ENCODE assay signal across 8 cellular contexts in genomic region chr4:152106113-152106763, GRCh38.
DNase-seq lines count a peak whose midpoint lies in the region; ATAC-seq and TF ChIP-seq lines count a peak whose summit lies in the region.

No MANE protein-coding gene starts in this region.

- H3K27ac Mint-ChIP-seq in effector memory CD8-positive, alpha-beta T cell: peak overlapping the region; percentile 93 to 99

- H3K36me3 Mint-ChIP-seq in effector memory CD8-positive, alpha-beta T cell (ENCODE audit: insufficient read depth): peaks cover 6% of the 10 kb centered on the region

- H3K36me3 ChIP-seq in DND-41 (ENCODE audit: insufficient read depth, low read length) (no peaks in the 10 kb centered on the region), PC-9 (ENCODE audit: low read depth) (no peaks in the 10 kb centered on the region), mesodermal cell (ENCODE audit: control insufficient read depth, insufficient read depth, low read length) (no peaks in the 10 kb centered on the region)

- CTCF ChIA-PET in PC-9 (lab: Charles Lee): interaction anchor here (0.7 kb wide), 1 partner anchor 977 kb away, joined by 3 read pairs; no protein-coding TSS in a partner anchor

- ATAC-seq in DND-41 (ENCODE audit: insufficient read depth, low read depth): peak; percentile 61; the same call in 2 of the 3 replicates
- ATAC-seq in effector memory CD8-positive, alpha-beta T cell (replicated peaks): peak; percentile 37
- ATAC-seq in GM18502 (IDR thresholded peaks at IDR 0.05; ENCODE audit: poor library complexity, unreplicated experiment): no peak
- no peak for ATAC-seq in GM18868 (IDR thresholded peaks at IDR 0.05; ENCODE audit: unreplicated experiment)
- no peak for ATAC-seq in HG03457 (IDR thresholded peaks at IDR 0.05; ENCODE audit: unreplicated experiment)

- no peaks in the 10 kb centered on the region for H3K27me3 Mint-ChIP-seq in effector memory CD8-positive, alpha-beta T cell

- peak overlapping the region; percentile 42 to 67 for H3K4me3 Mint-ChIP-seq in effector memory CD8-positive, alpha-beta T cell

- WGBS in mesodermal cell (ENCODE audit: insufficient coverage in 2 of 2), 2 experiments: 65% methylated on average over 4 of the region's 6 CpGs; no CpG with 5 or more reads in 1 of the 2 experiments

- H4K20me1 ChIP-seq in DND-41 (ENCODE audit: insufficient read depth, low read length) (no peaks in the 10 kb centered on the region), PC-9 (ENCODE audit: insufficient read depth) (no peaks in the 10 kb centered on the region)

- no TSS peak for BruUV-seq in PC-9 (replicated peaks; lab: Mats Ljungman, UMichigan)

- no peaks in the 10 kb centered on the region for H3K79me2 ChIP-seq in DND-41 (ENCODE audit: insufficient read depth, low read length)
- H3K79me2 ChIP-seq in PC-9 (ENCODE audit: low read depth): no peaks in the 10 kb centered on the region

- POLR2A ChIA-PET in PC-9 (lab: Charles Lee; ENCODE audit: unreplicated experiment): no interaction called here

- no peak overlapping the region for H3K4me3 ChIP-seq in DND-41 (ENCODE audit: low read depth in 1 of 2, low read length in 2 of 2)
- no peak overlapping the region for H3K4me3 ChIP-seq in PC-9
- H3K4me3 ChIP-seq in mesodermal cell (ENCODE audit: extremely low read depth, insufficient read depth, low read length, poor library complexity, severe bottlenecking): no peak overlapping the region

- peak; percentile 58 for DNase-seq in DND-41
- DNase-seq in PC-9: peak; percentile 64 to 77
- no peak for DNase-seq in effector memory CD8-positive, alpha-beta T cell
- no peak for DNase-seq in NCI-H510A treated with DMSO at 0.1 percent for 48 hours (lab: John Stamatoyannopoulos, UW)

- H3K9ac ChIP-seq in DND-41 (ENCODE audit: low read depth, low read length): no peak overlapping the region

- no peaks in the 10 kb centered on the region for H3K9me2 ChIP-seq in PC-9 (ENCODE audit: insufficient read depth)

- no peak for TF ChIP-seq CTCF in DND-41 (IDR thresholded peaks at IDR 0.05; ENCODE audit: borderline replicate concordance, extremely low read depth, low read length, poor library complexity, severe bottlenecking)
- no peak for TF ChIP-seq CTCF in PC-9 (conservative IDR thresholded peaks at IDR 0.05)

- H3K4me1 Mint-ChIP-seq in effector memory CD8-positive, alpha-beta T cell (ENCODE audit: low read depth in 2 of 2): peaks cover 62 to 65% of the 10 kb centered on the region in 2 donors

- H3K4me2 ChIP-seq in DND-41 (ENCODE audit: insufficient read depth, low read length) (no peak overlapping the region), PC-9 (peak overlapping the region; percentile 56)

- no peaks in the 10 kb centered on the region for H3K27me3 ChIP-seq in DND-41 (ENCODE audit: insufficient read depth, low read length, poor library complexity)
- no peaks in the 10 kb centered on the region for H3K27me3 ChIP-seq in PC-9 (ENCODE audit: insufficient read depth, low read depth)

- H3K4me1 ChIP-seq in DND-41 (ENCODE audit: insufficient read depth, low read length) (peaks cover 36% of the 10 kb centered on the region), PC-9 (replicated peaks; ENCODE audit: insufficient read depth) (peaks cover 25% of the 10 kb centered on the region), mesodermal cell (ENCODE audit: control insufficient read depth, insufficient read depth, low read length, poor library complexity, severe bottlenecking) (peaks cover 41% of the 10 kb centered on the region)

- H2AFZ ChIP-seq in DND-41 (ENCODE audit: low read depth, low read length) (no peak overlapping the region), PC-9 (no peak overlapping the region)

- intact Hi-C loops in PC-9 (cut with micrococcal nuclease; ENCODE audit: unreplicated experiment): no loop called here

- H3K9me3 ChIP-seq in DND-41 (ENCODE audit: insufficient read depth, low read length, severe bottlenecking): no peaks in the 10 kb centered on the region
- no peaks in the 10 kb centered on the region for H3K9me3 ChIP-seq in PC-9 (ENCODE audit: insufficient read depth, low read depth)
- H3K9me3 ChIP-seq in mesodermal cell (ENCODE audit: control insufficient read depth, low read length): no peaks in the 10 kb centered on the region

- H3K9me3 Mint-ChIP-seq in effector memory CD8-positive, alpha-beta T cell: no peaks in the 10 kb centered on the region

- 0 out of 2 replicates have a peak, but pooled peaks cover 4% of the 10 kb centered on the region for H3F3A ChIP-seq in PC-9 (ENCODE audit: insufficient read depth, low read depth)

- peak overlapping the region; percentile 46 for H3K27ac ChIP-seq in DND-41 (ENCODE audit: low read length)
- H3K27ac ChIP-seq in PC-9: peak overlapping the region; percentile 59
- peak overlapping the region; percentile 87 for H3K27ac ChIP-seq in mesodermal cell (ENCODE audit: low read depth, low read length, severe bottlenecking)

Comparison
In these comparisons a context has a peak if more than half of its experiments do, and no peak if none do; other contexts are left out.
1. ATAC-seq: peak in DND-41 (single experiment) and effector memory CD8-positive, alpha-beta T cell (single experiment); none in GM18502 (single experiment), GM18868 (single experiment) and HG03457 (single experiment).
2. DNase-seq: peak in DND-41 (single experiment) and PC-9 (2 of 2); none in effector memory CD8-positive, alpha-beta T cell (0 of 3) and NCI-H510A treated with DMSO at 0.1 percent for 48 hours (single experiment).
3. Peak in every context shown above with its lines, with median percentiles within 50 percentile points of each other: H3K27ac ChIP-seq.